8 cellular contexts compared by ENCODE assay signal in the genomic region with DNA sequence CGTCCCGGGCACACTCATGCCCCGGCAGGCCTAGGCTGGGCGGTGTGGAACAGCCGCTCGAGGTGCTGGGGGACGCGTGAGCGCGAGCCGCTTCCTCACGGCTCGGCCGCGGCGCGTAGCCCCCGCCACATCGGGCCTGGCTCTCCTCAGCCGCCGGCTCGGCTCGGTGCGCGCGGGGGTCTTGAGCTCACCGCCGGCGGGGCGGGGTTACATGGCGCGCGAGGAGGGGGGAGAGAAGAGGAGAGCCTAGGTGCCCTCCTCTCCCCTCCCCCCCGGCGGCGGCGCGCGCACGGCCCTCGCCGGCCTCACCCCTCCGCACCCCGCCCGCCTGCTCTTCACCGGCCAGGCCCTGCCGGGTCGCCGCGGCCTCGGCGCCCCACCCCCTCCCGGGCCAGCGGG. TPM values are rescaled to one million over a fixed set of nuclear protein-coding genes. Genes with fewer than 3 reads are reported as not detected.
A peak's percentile ranks its signal among the peaks of the same experiment; 100 is the strongest.
DNase-seq lines count a peak whose midpoint lies in the region; ATAC-seq and TF ChIP-seq lines count a peak whose summit lies in the region.

No MANE protein-coding gene starts in this region.

- peaks cover 60% of the 10 kb centered on the region for H4K20me1 ChIP-seq in Loucy (ENCODE audit: insufficient read depth, low read length, poor library complexity, severe bottlenecking)
- peaks cover 38% of the 10 kb centered on the region for H4K20me1 ChIP-seq in hepatocyte (ENCODE audit: insufficient read depth, poor library complexity, severe bottlenecking)

- H3K36me3 Mint-ChIP-seq in T-helper 17 cell (ENCODE audit: low read depth), result peaks cover 3% of the 10 kb centered on the region

- H3K9ac ChIP-seq in Loucy (ENCODE audit: low read depth, low read length, poor library complexity, severe bottlenecking), result peak overlapping the region; percentile 79

- peak; percentile 57 for ATAC-seq in T-helper 17 cell
- ATAC-seq in gastrocnemius medialis, result peak; percentile 81 to 83

- H2AFZ ChIP-seq in Loucy (ENCODE audit: low read length) (peak overlapping the region; percentile 78), hepatocyte (peak overlapping the region; percentile 76)

- peaks cover 7% of the 10 kb centered on the region for H3F3A ChIP-seq in Loucy (ENCODE audit: low read depth)

- 0% methylated on average over 11 of the region's 54 CpGs for WGBS in hepatocyte (ENCODE audit: low lambda C conversion rate, missing lambda C conversion rate)

- H3K27ac ChIP-seq in ascending aorta (peak overlapping the region; percentile 97), hepatocyte (peak overlapping the region; percentile 99), gastrocnemius medialis (peak overlapping the region; percentile 96 to 99 (median 99))

- H3K4me1 ChIP-seq in Loucy (ENCODE audit: insufficient read depth, low read length, poor library complexity, severe bottlenecking) (peaks cover 57% of the 10 kb centered on the region), ascending aorta (peaks cover 0 to 17% of the 10 kb centered on the region in 2 donors), hepatocyte (ENCODE audit: insufficient read depth) (peaks cover 13% of the 10 kb centered on the region), gastrocnemius medialis (peaks cover 58 to 71% of the 10 kb centered on the region in 2 donors)

- peak overlapping the region; percentile 85 for H3K4me2 ChIP-seq in Loucy (ENCODE audit: low read depth, low read length, poor library complexity, severe bottlenecking)
- H3K4me2 ChIP-seq in hepatocyte, result peak overlapping the region; percentile 95

- no peaks in the 10 kb centered on the region for H3K27me3 Mint-ChIP-seq in T-helper 17 cell

- H3K9me2 ChIP-seq in Loucy (replicated peaks; ENCODE audit: low read depth, low read length) (no peaks in the 10 kb centered on the region), hepatocyte (replicated peaks; ENCODE audit: insufficient read depth) (no peaks in the 10 kb centered on the region)

- intact Hi-C loops in ascending aorta (cut with DNase I) (loop anchor here (1.0 to 10.0 kb wide), 8 partner anchors 73 to 750 kb away; a partner anchor contains a TSS), gastrocnemius medialis (cut with DNase I; ENCODE audit: low total_unique reads) (loop anchor here (1.0 to 10.0 kb wide), 4 partner anchors 63 to 675 kb away; a partner anchor contains a TSS)

- peak overlapping the region; percentile 88 for H3K4me3 ChIP-seq in Loucy (ENCODE audit: low read length, poor library complexity, severe bottlenecking)
- H3K4me3 ChIP-seq in ascending aorta, result peak overlapping the region; percentile 85 to 97
- H3K4me3 ChIP-seq in hepatocyte, result peak overlapping the region; percentile 83
- H3K4me3 ChIP-seq in gastrocnemius medialis, result peak overlapping the region; percentile 81 to 96 (median 94)

- H3K79me2 ChIP-seq in Loucy (ENCODE audit: insufficient read depth, low read length), result peaks cover 80% of the 10 kb centered on the region
- peaks cover 67% of the 10 kb centered on the region for H3K79me2 ChIP-seq in hepatocyte

- no peaks in the 10 kb centered on the region for H3K9me3 ChIP-seq in Loucy (ENCODE audit: insufficient read depth, low read depth, low read length)
- no peaks in the 10 kb centered on the region for H3K9me3 ChIP-seq in T-helper 17 cell (ENCODE audit: control insufficient read depth, low read length, poor library complexity, severe bottlenecking)
- no peaks in the 10 kb centered on the region for H3K9me3 ChIP-seq in ascending aorta
- H3K9me3 ChIP-seq in hepatocyte (ENCODE audit: low read depth), result no peaks in the 10 kb centered on the region
- no peaks in the 10 kb centered on the region for H3K9me3 ChIP-seq in gastrocnemius medialis

- peak overlapping the region; percentile 84 for H3K27ac Mint-ChIP-seq in T-helper 17 cell

- DNase-seq in GM03348 (ENCODE audit: low spot score), result peak; percentile 86
- peak; percentile 28 for DNase-seq in H4 (ENCODE audit: low spot score)
- peak; percentile 64 to 76 (median 75) for DNase-seq in T-helper 17 cell
- peak; percentile 29 to 88 for DNase-seq in ascending aorta (ENCODE audit: low spot score in 2 of 2)
- peak; percentile 93 for DNase-seq in hepatocyte (ENCODE audit: low spot score)
- DNase-seq in gastrocnemius medialis, result peak; percentile 61 to 78
- no peak for DNase-seq in dedifferentiated amniotic fluid mesenchymal stem cell (ENCODE audit: extremely low spot score)

- H3K36me3 ChIP-seq in Loucy (ENCODE audit: insufficient read depth, low read length), result no peaks in the 10 kb centered on the region
- peaks cover 0 to 7% of the 10 kb centered on the region in 2 donors for H3K36me3 ChIP-seq in ascending aorta
- no peaks in the 10 kb centered on the region for H3K36me3 ChIP-seq in hepatocyte (replicated peaks; ENCODE audit: insufficient read depth, low read depth)
- no peaks in the 10 kb centered on the region for H3K36me3 ChIP-seq in gastrocnemius medialis

- TF ChIP-seq POLR2A in gastrocnemius medialis (IDR thresholded peaks at IDR 0.05), result no peak

- H3K4me1 Mint-ChIP-seq in T-helper 17 cell, result peaks cover 19% of the 10 kb centered on the region

- TF ChIP-seq CTCF in Loucy (conservative IDR thresholded peaks at IDR 0.05; ENCODE audit: low read length), result no peak
- no peak for TF ChIP-seq CTCF in ascending aorta (IDR thresholded peaks at IDR 0.05)
- TF ChIP-seq CTCF in hepatocyte (IDR thresholded peaks at IDR 0.05; ENCODE audit: poor library complexity), result no peak
- TF ChIP-seq CTCF in gastrocnemius medialis (IDR thresholded peaks at IDR 0.05 in 4 of 5, conservative IDR thresholded peaks at IDR 0.05 in 1 of 5), result no peak

- H3K27me3 ChIP-seq in Loucy (ENCODE audit: insufficient read depth, low read length, poor library complexity, severe bottlenecking) (no peaks in the 10 kb centered on the region), ascending aorta (no peaks in the 10 kb centered on the region), hepatocyte (no peaks in the 10 kb centered on the region), gastrocnemius medialis (no peaks in the 10 kb centered on the region)

- in situ Hi-C loops in gastrocnemius medialis (cut with MboI; ENCODE audit: low sequenced_read_pairs in 4 of 4), result loop anchor here in 2 of 4 donors (25.0 kb wide), 2 partner anchors 370 to 680 kb away; a partner anchor contains a TSS

- peak overlapping the region; percentile 97 for H3K4me3 Mint-ChIP-seq in T-helper 17 cell

RNA-seq across cellular contexts. Expression of a gene that starts 7.7 kb away (rescaled TPM):
- total RNA-seq in H4 (2014; rRNA removed; shearing (Covaris generic)), result 12.9 and 17.4 TPM in 2 replicates
- 10 to 100 TPM; 30.4 to 32.2 TPM for total RNA-seq in T-helper 17 cell
- total RNA-seq in ascending aorta, result 8.3 TPM
- total RNA-seq in hepatocyte, result 25.9 and 29.6 TPM in 2 replicates
- 7.5 and 8.2 TPM in 2 replicates for polyA plus RNA-seq in hepatocyte
- 10 to 100 TPM in 3 of 4 donors, 1 to 10 TPM in 1; 8.1 to 21.0 (median 16.9) TPM for total RNA-seq in gastrocnemius medialis
